Comparison of ENCODE assay signal across 1 cellular context in the genomic region with DNA sequence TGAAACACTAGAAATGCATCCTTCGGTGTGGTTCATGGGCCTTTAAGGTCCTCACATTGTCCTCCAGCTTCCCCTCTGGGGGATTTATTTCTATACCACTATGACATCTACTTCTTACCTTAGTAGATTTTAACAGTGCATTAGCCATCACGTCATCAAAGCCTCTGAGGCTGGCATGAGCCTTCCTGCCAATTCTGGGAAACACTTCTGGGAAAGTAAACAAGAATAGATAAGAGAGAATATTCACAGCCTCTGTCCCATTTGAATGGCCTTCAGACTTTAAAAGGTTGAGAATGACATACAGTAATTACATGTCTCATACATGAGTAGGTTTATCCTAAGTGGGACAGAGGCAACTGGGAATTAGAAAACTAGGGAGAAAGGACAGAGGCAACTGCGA.
TF ChIP-seq lines count a peak whose summit lies in the region.

No MANE protein-coding gene starts in this region.

TF ChIP-seq in GM23338, 12 proteins besides CTCF, POLR2A, EP300 and RAD21 (continued from another document):
- TF ChIP-seq ZNF462 (CRISPR knock-in tag; IDR thresholded peaks at IDR 0.05) (no peak), EZH2phosphoT487 (IDR thresholded peaks at IDR 0.05; ENCODE audit: unreplicated experiment) (no peak), JUNB (IDR thresholded peaks at IDR 0.05; ENCODE audit: unreplicated experiment) (no peak)
TF ChIP-seq in GM23338: peak in this region for 0.
